In genomic region chr12:54373619-54374554, GRCh38 we compare ENCODE assay signal across 11 cellular contexts. TPM values are rescaled to one million over a fixed set of nuclear protein-coding genes. Genes with fewer than 3 reads are reported as not detected.
DNase-seq lines count a peak whose midpoint lies in the region; ATAC-seq and TF ChIP-seq lines count a peak whose summit lies in the region.
"Had no signal": no experiment of that assay in that cellular context is flagged by ENCODE, and none has a peak within 500 bp of the region (broad histone marks: within the 10 kb centered on the region; RNA-seq: fewer than 3 reads in every experiment).

No MANE protein-coding gene starts in this region.

- H3K79me2 ChIP-seq in PC-3 (ENCODE audit: low read length) = no peaks in the 10 kb centered on the region
- no peaks in the 10 kb centered on the region for H3K79me2 ChIP-seq in OCI-LY7 (ENCODE audit: insufficient read depth, low read depth, low read length)

- peak overlapping the region; percentile 54 for H3K27ac Mint-ChIP-seq in Calu3 (ENCODE audit: unreplicated experiment)
- peak overlapping the region; percentile 1 for H3K27ac Mint-ChIP-seq in dendritic cell treated with granulocyte-macrophage colony-stimulating factor and Interleukin-4, amounts not matched to agents 40 ng/mL and 50 ng/mL, for 4 days
- peak overlapping the region; percentile 82 for H3K27ac Mint-ChIP-seq in stimulated activated effector memory CD8-positive, alpha-beta T cell treated with anti-CD3 and anti-CD28 coated beads, Interleukin-12 subunit alpha, Interleukin-12 subunit beta, amount 100 ng/mL, for 72 hours

- POLR2A ChIA-PET in PC-3 (lab: Charles Lee; ENCODE audit: unreplicated experiment) = no interaction called here
- POLR2A ChIA-PET in OCI-LY7 (lab: Charles Lee) = interaction anchor here (1.2 kb wide), 1 partner anchor 158 kb away, joined by 3 read pairs; no protein-coding TSS in a partner anchor

- no peaks in the 10 kb centered on the region for H3K27me3 ChIP-seq in PC-3 (ENCODE audit: low read length)
- H3K27me3 ChIP-seq: pancreas had no signal

- BruUV-seq in Calu3 (replicated peaks; lab: Mats Ljungman, UMichigan) (TSS peak; percentile 25), PC-3 (replicated peaks; lab: Mats Ljungman, UMichigan) (TSS peak; percentile 32), OCI-LY7 (replicated peaks; lab: Mats Ljungman, UMichigan) (no TSS peak)

- peaks cover 10% of the 10 kb centered on the region for H3K27me3 Mint-ChIP-seq in Calu3 (ENCODE audit: unreplicated experiment)
- H3K27me3 Mint-ChIP-seq in dendritic cell treated with granulocyte-macrophage colony-stimulating factor and Interleukin-4, amounts not matched to agents 40 ng/mL and 50 ng/mL, for 4 days = no peaks in the 10 kb centered on the region

- no peaks in the 10 kb centered on the region for H3K36me3 ChIP-seq in PC-3 (ENCODE audit: low read depth, low read length)
- no peaks in the 10 kb centered on the region for H3K36me3 ChIP-seq in OCI-LY7 (ENCODE audit: insufficient read depth, low read length)
- H3K36me3 ChIP-seq: pancreas had no signal

- H3K27ac ChIP-seq in PC-3 (ENCODE audit: low read length) (peak overlapping the region; percentile 90), OCI-LY7 (ENCODE audit: low read depth, low read length, poor library complexity, severe bottlenecking) (no peak overlapping the region)
- H3K27ac ChIP-seq: pancreas had no signal

- H3K9me3 ChIP-seq in PC-3 (ENCODE audit: low read length) (no peaks in the 10 kb centered on the region), OCI-LY7 (ENCODE audit: low read length) (no peaks in the 10 kb centered on the region)
- H3K9me3 ChIP-seq: pancreas had no signal

- H4K20me1 ChIP-seq in PC-3 (ENCODE audit: low read length) (no peaks in the 10 kb centered on the region), OCI-LY7 (ENCODE audit: insufficient read depth, low read length) (no peaks in the 10 kb centered on the region)

- H3K4me3 Mint-ChIP-seq in Calu3 (ENCODE audit: low read depth, unreplicated experiment) = no peak overlapping the region
- H3K4me3 Mint-ChIP-seq in dendritic cell treated with granulocyte-macrophage colony-stimulating factor and Interleukin-4, amounts not matched to agents 40 ng/mL and 50 ng/mL, for 4 days = no peak overlapping the region
- H3K4me3 Mint-ChIP-seq in stimulated activated effector memory CD8-positive, alpha-beta T cell treated with anti-CD3 and anti-CD28 coated beads, Interleukin-12 subunit alpha, Interleukin-12 subunit beta, amount 100 ng/mL, for 72 hours = no peak overlapping the region
- H3K4me3 Mint-ChIP-seq: effector memory CD8-positive, alpha-beta T cell had no signal

- peaks cover 32% of the 10 kb centered on the region for H3K4me1 ChIP-seq in PC-3 (ENCODE audit: insufficient read depth, low read length)
- H3K4me1 ChIP-seq in OCI-LY7 (ENCODE audit: insufficient read depth, low read length, poor library complexity, severe bottlenecking) = peaks cover 8% of the 10 kb centered on the region

- peaks cover 22% of the 10 kb centered on the region for H3K36me3 Mint-ChIP-seq in Calu3 (ENCODE audit: insufficient read depth, unreplicated experiment)
- peaks cover 100% of the 10 kb centered on the region for H3K36me3 Mint-ChIP-seq in dendritic cell treated with granulocyte-macrophage colony-stimulating factor and Interleukin-4, amounts not matched to agents 40 ng/mL and 50 ng/mL, for 4 days (ENCODE audit: low read depth)
- H3K36me3 Mint-ChIP-seq in stimulated activated effector memory CD8-positive, alpha-beta T cell treated with anti-CD3 and anti-CD28 coated beads, Interleukin-12 subunit alpha, Interleukin-12 subunit beta, amount 100 ng/mL, for 72 hours = no peaks in the 10 kb centered on the region

- H2AFZ ChIP-seq in PC-3 (ENCODE audit: low read length) = no peak overlapping the region
- H2AFZ ChIP-seq in OCI-LY7 (ENCODE audit: low read length) = no peak overlapping the region

- H3K9ac ChIP-seq in PC-3 (ENCODE audit: low read length) = peak overlapping the region; percentile 67

- H3K4me3 ChIP-seq in PC-3 (ENCODE audit: low read length) (peak overlapping the region; percentile 7; the same call in 1 of the 2 replicates), OCI-LY7 (ENCODE audit: low read depth, low read length, poor library complexity, severe bottlenecking) (no peak overlapping the region)
- H3K4me3 ChIP-seq: lung, pancreas had no signal

- H3K4me2 ChIP-seq in PC-3 (ENCODE audit: low read length) = peak overlapping the region; percentile 47
- no peak overlapping the region for H3K4me2 ChIP-seq in OCI-LY7 (ENCODE audit: low read length)

- intact Hi-C loops in Calu3 (cut with micrococcal nuclease; ENCODE audit: unreplicated experiment) (no loop called here), PC-3 (cut with micrococcal nuclease) (no loop called here), OCI-LY7 (cut with micrococcal nuclease; ENCODE audit: unreplicated experiment) (no loop called here)
- intact Hi-C loops in dendritic cell treated with granulocyte-macrophage colony-stimulating factor and Interleukin-4, amounts not matched to agents 40 ng/mL and 50 ng/mL, for 4 days (cut with micrococcal nuclease) = no loop called here

- CTCF ChIA-PET in Calu3 (lab: Charles Lee) = interaction anchor here (0.6 to 1.6 kb wide), 3 partner anchors 9 to 49 kb away, joined by 3 to 7 read pairs (median 3); partner anchors contain the start of gene COPZ1
- CTCF ChIA-PET in PC-3 (lab: Charles Lee) = interaction anchor here (0.6 kb wide), 1 partner anchor 1600 kb away, joined by 5 read pairs; no protein-coding TSS in a partner anchor
- CTCF ChIA-PET in OCI-LY7 (lab: Charles Lee; ENCODE audit: unreplicated experiment) = interaction anchor here (0.6 to 1.0 kb wide), 2 partner anchors 14 to 185 kb away, joined by 3 to 7 read pairs; partner anchors contain the start of gene SMUG1

- DNase-seq in Calu3 (peak; percentile 46), PC-3 (peak; percentile 61), OCI-LY7 (ENCODE audit: low spot score) (no peak), NCI-H2081 treated with DMSO at 0.1 percent for 48 hours (lab: John Stamatoyannopoulos, UW) (no peak)
- DNase-seq in stimulated activated effector memory CD8-positive, alpha-beta T cell treated with anti-CD3 and anti-CD28 coated beads, Interleukin-12 subunit alpha, Interleukin-12 subunit beta, amount 100 ng/mL, for 72 hours (ENCODE audit: low spot score in 2 of 2) = no peak
- DNase-seq: activated CD8-positive, alpha-beta memory T cell treated with anti-CD3 and anti-CD28 coated beads, Interleukin-2, amount 50 U/mL, for 4 hours; effector memory CD8-positive, alpha-beta T cell; pancreas had no signal

- TF ChIP-seq CTCF in Calu3 (IDR thresholded peaks at IDR 0.05; ENCODE audit: unreplicated experiment) (no peak), PC-3 (conservative IDR thresholded peaks at IDR 0.05; ENCODE audit: low read depth, low read length) (no peak), OCI-LY7 (conservative IDR thresholded peaks at IDR 0.05; ENCODE audit: low read length) (no peak)

- peak; percentile 9 for ATAC-seq in PC-3
- peak; percentile 64 for ATAC-seq in stimulated activated effector memory CD8-positive, alpha-beta T cell treated with anti-CD3 and anti-CD28 coated beads, Interleukin-12 subunit alpha, Interleukin-12 subunit beta, amount 100 ng/mL, for 72 hours
- no peak for ATAC-seq in GM21381 (IDR thresholded peaks at IDR 0.05; ENCODE audit: unreplicated experiment)
- ATAC-seq: effector memory CD8-positive, alpha-beta T cell; pancreas had no signal

- no peaks in the 10 kb centered on the region for H3K9me2 ChIP-seq in PC-3 (replicated peaks; ENCODE audit: low read length)
- no peaks in the 10 kb centered on the region for H3K9me2 ChIP-seq in OCI-LY7 (ENCODE audit: insufficient read depth, low read length)

- no peaks in the 10 kb centered on the region for H3F3A ChIP-seq in PC-3 (ENCODE audit: low read length, unreplicated experiment)

- H3K9me3 Mint-ChIP-seq in Calu3 (ENCODE audit: low read depth, unreplicated experiment) = no peaks in the 10 kb centered on the region
- H3K9me3 Mint-ChIP-seq in dendritic cell treated with granulocyte-macrophage colony-stimulating factor and Interleukin-4, amounts not matched to agents 40 ng/mL and 50 ng/mL, for 4 days = no peaks in the 10 kb centered on the region
- no peaks in the 10 kb centered on the region for H3K9me3 Mint-ChIP-seq in stimulated activated effector memory CD8-positive, alpha-beta T cell treated with anti-CD3 and anti-CD28 coated beads, Interleukin-12 subunit alpha, Interleukin-12 subunit beta, amount 100 ng/mL, for 72 hours
- H3K9me3 Mint-ChIP-seq: effector memory CD8-positive, alpha-beta T cell had no signal

- H3K4me1 Mint-ChIP-seq in Calu3 (ENCODE audit: low read depth, unreplicated experiment) = peaks cover 65% of the 10 kb centered on the region
- peaks cover 96% of the 10 kb centered on the region for H3K4me1 Mint-ChIP-seq in dendritic cell treated with granulocyte-macrophage colony-stimulating factor and Interleukin-4, amounts not matched to agents 40 ng/mL and 50 ng/mL, for 4 days (ENCODE audit: low read depth)
- H3K4me1 Mint-ChIP-seq in stimulated activated effector memory CD8-positive, alpha-beta T cell treated with anti-CD3 and anti-CD28 coated beads, Interleukin-12 subunit alpha, Interleukin-12 subunit beta, amount 100 ng/mL, for 72 hours = peaks cover 34% of the 10 kb centered on the region

RNA-seq across cellular contexts. Expression of gene GPR84, which starts 9.6 kb away (rescaled TPM):
- total RNA-seq in Calu3 (2022) (not detected in 2 replicates), PC-3 (2014; rRNA removed) (not detected in 2 replicates), OCI-LY7 (2022) (0.18 and 0.30 TPM in 2 replicates)
- not detected in 2 replicates for total RNA-seq in OCI-LY7 (2014; rRNA removed; shearing (Covaris generic))

RNA-seq across cellular contexts. Expression of gene ZNF385A, which starts 10.6 kb away (rescaled TPM):
- 9.1 and 9.5 TPM in 2 replicates for total RNA-seq in Calu3 (2022)
- total RNA-seq in PC-3 (2014; rRNA removed) = 1.8 and 5.0 TPM in 2 replicates
- total RNA-seq in OCI-LY7 (2014; rRNA removed; shearing (Covaris generic)) = 0.18 and 0.32 TPM in 2 replicates
- total RNA-seq in OCI-LY7 (2022) = 2.6 and 2.9 TPM in 2 replicates

RNA-seq across cellular contexts. Expression of gene ITGA5, which starts 45.2 kb away (rescaled TPM):
- total RNA-seq in Calu3 (2022) = 8.0 and 9.5 TPM in 2 replicates
- total RNA-seq in PC-3 (2014; rRNA removed) = 35.9 and 38.2 TPM in 2 replicates
- 0.06 and 1.0 TPM in 2 replicates for total RNA-seq in OCI-LY7 (2014; rRNA removed; shearing (Covaris generic))
- 0.34 and 0.76 TPM in 2 replicates for total RNA-seq in OCI-LY7 (2022)

RNA-seq across cellular contexts. Expression of gene COPZ1, which starts 49.0 kb away (rescaled TPM):
- 173 and 190 TPM in 2 replicates for total RNA-seq in Calu3 (2022)
- 121 and 156 TPM in 2 replicates for total RNA-seq in PC-3 (2014; rRNA removed)
- total RNA-seq in OCI-LY7 (2014; rRNA removed; shearing (Covaris generic)) = 77.5 and 86.0 TPM in 2 replicates
- 114 and 121 TPM in 2 replicates for total RNA-seq in OCI-LY7 (2022)

Comparison
In these comparisons a context has a peak if more than half of its experiments do, and no peak if none do; other contexts are left out.
1. DNase-seq: peak in Calu3 (single experiment) and PC-3 (single experiment); none in stimulated activated effector memory CD8-positive, alpha-beta T cell treated with anti-CD3 and anti-CD28 coated beads, Interleukin-12 subunit alpha, Interleukin-12 subunit beta, amount 100 ng/mL, for 72 hours (0 of 2), OCI-LY7 (single experiment) and NCI-H2081 treated with DMSO at 0.1 percent for 48 hours (single experiment).
2. H3K27ac Mint-ChIP-seq: peak in every context shown above with its lines; median percentile 82 in stimulated activated effector memory CD8-positive, alpha-beta T cell treated with anti-CD3 and anti-CD28 coated beads, Interleukin-12 subunit alpha, Interleukin-12 subunit beta, amount 100 ng/mL, for 72 hours; 54 in Calu3; 1 in dendritic cell treated with granulocyte-macrophage colony-stimulating factor and Interleukin-4, amounts not matched to agents 40 ng/mL and 50 ng/mL, for 4 days.